Comparison of ENCODE assay signal across 26 cellular contexts in genomic region chr1:168942165-168942564, GRCh38.
"Had no signal": no experiment of that assay in that cellular context is flagged by ENCODE, and none has a peak within 500 bp of the region (broad histone marks: within the 10 kb centered on the region; RNA-seq: fewer than 3 reads in every experiment).

No MANE protein-coding gene starts in this region.

- H3K36me3 ChIP-seq: Peyer's patch, SJSA1 had no signal

- H3K9me3 ChIP-seq: Peyer's patch, SJSA1 had no signal

- ATAC-seq: K562 had no signal

- H3K27ac Mint-ChIP-seq: IgD-negative memory B cell had no signal

- DNase-seq: Kasumi-1, MM.1S, NCI-H1048, NCI-H1105 treated with DMSO at 0.1 percent for 48 hours, NCI-H1417 treated with DMSO at 0.1 percent for 48 hours, NCI-H146, NCI-H1694 treated with DMSO at 0.1 percent for 48 hours, NCI-H1930, NCI-H2081, NCI-H2171, NCI-H226, NCI-H446, NCI-H510A, NCI-H524 treated with DMSO at 0.1 percent for 48 hours, NCI-H69, NCI-H774, PC-9, Peyer's patch, Right ventricle myocardium superior, SIG-M5 had no signal

- H3K4me2 ChIP-seq: KMS-11, PC-9 had no signal

- H3K4me3 Mint-ChIP-seq: IgD-negative memory B cell had no signal

- H3K4me1 Mint-ChIP-seq: IgD-negative memory B cell had no signal

- H3K27ac ChIP-seq: HL-60, KMS-11, PC-9, Peyer's patch, SJSA1, SK-N-MC had no signal

- H3K27me3 ChIP-seq: Peyer's patch, SJSA1 had no signal

- H2AFZ ChIP-seq: PC-9 had no signal

- H3K4me1 ChIP-seq: SJSA1 had no signal

- H3K9ac ChIP-seq: KMS-11 had no signal

- H3K36me3 Mint-ChIP-seq: IgD-negative memory B cell had no signal

- H3K4me3 ChIP-seq: K562, PC-9, Peyer's patch, SJSA1, SK-N-MC had no signal
